Comparison of ENCODE assay signal across 16 cellular contexts in genomic region chr3:196914866-196915265, GRCh38. TPM values are rescaled to one million over a fixed set of nuclear protein-coding genes. Genes with fewer than 3 reads are reported as not detected.
DNase-seq lines count a peak whose midpoint lies in the region; ATAC-seq and TF ChIP-seq lines count a peak whose summit lies in the region.
"Had no signal": no experiment of that assay in that cellular context is flagged by ENCODE, and none has a peak within 500 bp of the region (broad histone marks: within the 10 kb centered on the region; RNA-seq: fewer than 3 reads in every experiment).

No MANE protein-coding gene starts in this region.

- H3K56ac ChIP-seq in mesendoderm (ENCODE audit: low read length): no peak overlapping the region

- no peak for TF ChIP-seq RAD21 in SK-N-SH (IDR thresholded peaks at IDR 0.05; ENCODE audit: low read length)

- no peak overlapping the region for H2BK15ac ChIP-seq in mesendoderm (replicated peaks; ENCODE audit: low read depth)

- in situ Hi-C loops in SK-MEL-5 (cut with HindIII; ENCODE audit: low pct_unique_long_range_greater_than_20kb, low sequenced_read_pairs): no loop called here

- H3K36me3 ChIP-seq in GM23338 (ENCODE audit: insufficient read depth): no peaks in the 10 kb centered on the region; the same call in 1 of the 2 replicates
- peaks cover 30% of the 10 kb centered on the region for H3K36me3 ChIP-seq in endodermal cell (ENCODE audit: control insufficient read depth, insufficient read depth, low read length)
- peaks cover 1% of the 10 kb centered on the region for H3K36me3 ChIP-seq in mesendoderm (ENCODE audit: control insufficient read depth, insufficient read depth, low read length)
- H3K36me3 ChIP-seq in SK-N-SH (replicated peaks in 1 of 2; ENCODE audit: control insufficient read depth in 1 of 2, insufficient read depth in 2 of 2, low read length in 1 of 2): peaks cover 8 to 34% of the 10 kb centered on the region in 2 experiments

- H3K9me3 ChIP-seq in endodermal cell (ENCODE audit: control insufficient read depth, low read length): peaks cover 20% of the 10 kb centered on the region
- H3K9me3 ChIP-seq in SK-N-SH: no peaks in the 10 kb centered on the region

- H2BK5ac ChIP-seq in mesendoderm (ENCODE audit: low read length): no peak overlapping the region

- H3K4ac ChIP-seq in mesendoderm (ENCODE audit: low read depth, low read length): no peak overlapping the region

- H3K9me2 ChIP-seq in GM23338 (ENCODE audit: insufficient read depth) (no peaks in the 10 kb centered on the region), SK-N-SH (no peaks in the 10 kb centered on the region)

- no peak overlapping the region for H3K9ac ChIP-seq in endodermal cell (ENCODE audit: extremely low read depth, low read length, poor library complexity, severe bottlenecking)
- no peak overlapping the region for H3K9ac ChIP-seq in mesendoderm (ENCODE audit: low read length)
- no peak overlapping the region for H3K9ac ChIP-seq in SK-N-SH
- H3K9ac ChIP-seq: GM23248 had no signal

- H3F3A ChIP-seq in GM23338 (replicated peaks; ENCODE audit: low read depth) (no peaks in the 10 kb centered on the region), SK-N-SH (replicated peaks; ENCODE audit: insufficient read depth) (no peaks in the 10 kb centered on the region)

- H3K4me3 Mint-ChIP-seq in GM23338 (no peak overlapping the region), endodermal cell (no peak overlapping the region)
- H3K4me3 Mint-ChIP-seq: CD4-positive, CD25-positive, alpha-beta regulatory T cell; CD8-positive, alpha-beta memory T cell had no signal

- TF ChIP-seq CTCF in GM23338 (conservative IDR thresholded peaks at IDR 0.05; ENCODE audit: low read depth in 2 of 2) (peak in 1 of 2 experiments; percentile 13; a peak in 1 of 4 replicates), endodermal cell (conservative IDR thresholded peaks at IDR 0.05) (peak; percentile 32), SK-N-SH (IDR thresholded peaks at IDR 0.05) (no peak)

- 95 to 100% methylated on average over 3 to 4 of the region's 4 CpGs for WGBS in endodermal cell (ENCODE audit: insufficient coverage in 1 of 2, insufficient read length in 1 of 2), 2 experiments
- WGBS in mesendoderm (ENCODE audit: extremely low coverage, insufficient coverage, low lambda C conversion rate): no CpG with 5 or more reads among the region's 4 CpGs
- 96% methylated on average over 4 of the region's 4 CpGs for WGBS in SK-N-SH (ENCODE audit: low lambda C conversion rate)

- H3K27me3 Mint-ChIP-seq in GM23338 (ENCODE audit: insufficient read depth, low read depth, poor library complexity): peaks cover 2% of the 10 kb centered on the region
- H3K27me3 Mint-ChIP-seq in endodermal cell (ENCODE audit: insufficient read depth): no peaks in the 10 kb centered on the region
- H3K27me3 Mint-ChIP-seq: CD4-positive, CD25-positive, alpha-beta regulatory T cell had no signal

- H2BK120ac ChIP-seq in mesendoderm (ENCODE audit: low read depth, low read length): no peak overlapping the region

- H3K27ac ChIP-seq in GM23338 (ENCODE audit: low read depth) (no peak overlapping the region), endodermal cell (ENCODE audit: low read depth, low read length) (no peak overlapping the region), mesendoderm (ENCODE audit: low read depth, low read length) (no peak overlapping the region), SK-N-SH (ENCODE audit: low read depth in 2 of 2, low read length in 1 of 2) (no peak overlapping the region)
- H3K27ac ChIP-seq: GM23248 had no signal

- ATAC-seq in GM23338: peak; percentile 82

- no peak overlapping the region for H2AFZ ChIP-seq in GM23338
- H2AFZ ChIP-seq in SK-N-SH (ENCODE audit: low read depth): no peak overlapping the region
- H2AFZ ChIP-seq: GM23248 had no signal

- no peak overlapping the region for H2AK5ac ChIP-seq in mesendoderm (ENCODE audit: low read length)

- DNase-seq in GM23338 (ENCODE audit: low spot score) (peak; percentile 51), SK-MEL-5 (ENCODE audit: low read depth, low spot score) (peak; percentile 24), endodermal cell (peak; percentile 80), mesendoderm (peak; percentile 29), NCI-H510A treated with DMSO at 0.1 percent for 48 hours (lab: John Stamatoyannopoulos, UW) (no peak), midbrain (lab: John Stamatoyannopoulos, UW) (no peak), activated T-cell treated with anti-CD3 and anti-CD28 coated beads for 4 hours (no peak), SK-N-SH (no peak)
- DNase-seq: BE2C; C1 segment of cervical spinal cord; CD4-positive, CD25-positive, alpha-beta regulatory T cell; CD8-positive, alpha-beta memory T cell; COR-L47; GDM1; GM23248; HCEC 1CT had no signal

- H4K20me1 ChIP-seq in GM23338 (replicated peaks; ENCODE audit: insufficient read depth): no peaks in the 10 kb centered on the region; the same call in 1 of the 2 replicates
- H4K20me1 ChIP-seq in SK-N-SH (ENCODE audit: insufficient read depth): no peaks in the 10 kb centered on the region

- no peak overlapping the region for H3K4me3 ChIP-seq in GM23338
- no peak overlapping the region for H3K4me3 ChIP-seq in endodermal cell (ENCODE audit: low read length)
- H3K4me3 ChIP-seq in mesendoderm (ENCODE audit: low read length): no peak overlapping the region
- no peak overlapping the region for H3K4me3 ChIP-seq in SK-N-SH (ENCODE audit: low read depth in 2 of 2, low read length in 1 of 2)
- H3K4me3 ChIP-seq: GM23248 had no signal

- CTCF ChIA-PET in SK-N-SH (lab: Yijun Ruan, JAX): interaction anchor here (0.7 kb wide), 1 partner anchor 55 kb away, joined by 3 read pairs; no protein-coding TSS in a partner anchor

- peaks cover 19% of the 10 kb centered on the region for H3K36me3 Mint-ChIP-seq in GM23338 (ENCODE audit: low read depth)
- peaks cover 43% of the 10 kb centered on the region for H3K36me3 Mint-ChIP-seq in endodermal cell (ENCODE audit: low read depth)

- H3K27ac Mint-ChIP-seq in GM23338 (no peak overlapping the region), endodermal cell (no peak overlapping the region)

- POLR2A ChIA-PET in SK-N-SH (lab: Yijun Ruan, JAX): no interaction called here

- no peaks in the 10 kb centered on the region for H3K79me1 ChIP-seq in mesendoderm (ENCODE audit: low read length)

- no peaks in the 10 kb centered on the region for H3K27me3 ChIP-seq in GM23338 (ENCODE audit: insufficient read depth)
- no peaks in the 10 kb centered on the region for H3K27me3 ChIP-seq in endodermal cell (ENCODE audit: control insufficient read depth, insufficient read depth, low read length, poor library complexity, severe bottlenecking)
- no peaks in the 10 kb centered on the region for H3K27me3 ChIP-seq in mesendoderm (ENCODE audit: insufficient read depth, low read length, poor library complexity)
- no peaks in the 10 kb centered on the region for H3K27me3 ChIP-seq in SK-N-SH (ENCODE audit: insufficient read depth)
- H3K27me3 ChIP-seq: BE2C had no signal

- no peaks in the 10 kb centered on the region for H3K9me3 Mint-ChIP-seq in GM23338
- H3K9me3 Mint-ChIP-seq in endodermal cell: peaks cover 5% of the 10 kb centered on the region

- H3K79me2 ChIP-seq in GM23338 (replicated peaks; ENCODE audit: insufficient read depth): no peaks in the 10 kb centered on the region
- H3K79me2 ChIP-seq in mesendoderm (ENCODE audit: control insufficient read depth, insufficient read depth, low read length): no peaks in the 10 kb centered on the region
- H3K79me2 ChIP-seq in SK-N-SH (ENCODE audit: insufficient read depth): no peaks in the 10 kb centered on the region

- H3K4me1 ChIP-seq in GM23338 (ENCODE audit: insufficient read depth): no peaks in the 10 kb centered on the region
- H3K4me1 ChIP-seq in endodermal cell (ENCODE audit: control insufficient read depth, insufficient read depth, low read length): no peaks in the 10 kb centered on the region
- H3K4me1 ChIP-seq in mesendoderm (ENCODE audit: control insufficient read depth, low read depth, low read length): no peaks in the 10 kb centered on the region
- H3K4me1 ChIP-seq in SK-N-SH (ENCODE audit: control insufficient read depth in 1 of 2, insufficient read depth in 2 of 2, low read depth in 1 of 2, low read length in 1 of 2): no peaks in the 10 kb centered on the region
- H3K4me1 ChIP-seq: BE2C had no signal

- no peak for TF ChIP-seq EP300 in SK-N-SH (IDR thresholded peaks at IDR 0.05; ENCODE audit: borderline replicate concordance in 1 of 2, low read depth in 1 of 2, low read length in 1 of 2)

- no peak overlapping the region for H4K5ac ChIP-seq in mesendoderm (ENCODE audit: low read length)

- no peak overlapping the region for H4K8ac ChIP-seq in mesendoderm (ENCODE audit: low read depth, low read length)

- no peak overlapping the region for H3K18ac ChIP-seq in mesendoderm (ENCODE audit: low read length)

- H3K4me2 ChIP-seq in GM23338: no peak overlapping the region
- H3K4me2 ChIP-seq in mesendoderm (ENCODE audit: low read length): no peak overlapping the region
- no peak overlapping the region for H3K4me2 ChIP-seq in SK-N-SH

- H3K23ac ChIP-seq in mesendoderm (ENCODE audit: low read length): no peak overlapping the region

- no peaks in the 10 kb centered on the region for H3K4me1 Mint-ChIP-seq in GM23338
- no peaks in the 10 kb centered on the region for H3K4me1 Mint-ChIP-seq in endodermal cell
- H3K4me1 Mint-ChIP-seq: CD8-positive, alpha-beta memory T cell had no signal

RNA-seq across cellular contexts. Expression of gene NCBP2, which starts 27.5 kb away (rescaled TPM):
- 72.7 and 78.4 TPM in 2 replicates for total RNA-seq in GM23338 (2014; rRNA removed; shearing (Covaris generic))
- polyA plus RNA-seq in GM23338 (2016; fragmentation: Nextera tagmentation; extraction: Ambion mirVana) (83.8 and 98.9 TPM in 2 replicates), SK-N-SH (2012; rRNA removed) (112 and 128 TPM in 2 replicates)
- 90.4 and 94.8 TPM in 2 replicates for total RNA-seq in SK-MEL-5 (2014; rRNA removed; shearing (Covaris generic))
- polyA plus RNA-seq in SK-MEL-5 (2015; cell fraction: cytosol; rRNA removed): 101 and 117 TPM in 2 replicates
- 101 and 124 TPM in 2 replicates for polyA plus RNA-seq in SK-MEL-5 (2015; cell fraction: nucleus; rRNA removed)
- 10 to 100 TPM; 74.9 to 97.3 TPM for total RNA-seq in endodermal cell
- polyA plus RNA-seq in endodermal cell (2013, experiment 1 of 2): 109 TPM
- polyA plus RNA-seq in endodermal cell (2013, experiment 2 of 2): 98.5 TPM
- polyA plus RNA-seq in mesendoderm (2013, experiment 1 of 2): 66.1 TPM
- 65.5 TPM for polyA plus RNA-seq in mesendoderm (2013, experiment 2 of 2)
- 149 and 204 TPM in 2 replicates for polyA plus RNA-seq in SK-N-SH (2012; cell fraction: cytosol; rRNA removed)
- polyA plus RNA-seq in SK-N-SH (2012; cell fraction: nucleus; rRNA removed): 54.0 and 73.7 TPM in 2 replicates

RNA-seq across cellular contexts. Expression of gene SENP5, which starts 47.1 kb away (rescaled TPM):
- 34.3 and 44.0 TPM in 2 replicates for total RNA-seq in GM23338 (2014; rRNA removed; shearing (Covaris generic))
- 8.3 and 12.2 TPM in 2 replicates for polyA plus RNA-seq in GM23338 (2016; fragmentation: Nextera tagmentation; extraction: Ambion mirVana)
- total RNA-seq in SK-MEL-5 (2014; rRNA removed; shearing (Covaris generic)): 40.0 and 41.9 TPM in 2 replicates
- polyA plus RNA-seq in SK-MEL-5 (2015; cell fraction: cytosol; rRNA removed): 17.2 and 18.5 TPM in 2 replicates
- polyA plus RNA-seq in SK-MEL-5 (2015; cell fraction: nucleus; rRNA removed): 26.8 and 32.4 TPM in 2 replicates
- total RNA-seq in endodermal cell: 10 to 100 TPM; 35.2 to 44.3 TPM
- polyA plus RNA-seq in endodermal cell (2013, experiment 1 of 2): 22.0 TPM
- polyA plus RNA-seq in endodermal cell (2013, experiment 2 of 2): 27.0 TPM
- polyA plus RNA-seq in mesendoderm (2013, experiment 1 of 2): 13.6 TPM
- polyA plus RNA-seq in mesendoderm (2013, experiment 2 of 2): 14.3 TPM
- 7.5 and 11.8 TPM in 2 replicates for polyA plus RNA-seq in SK-N-SH (2012; rRNA removed)
- 7.5 and 8.4 TPM in 2 replicates for polyA plus RNA-seq in SK-N-SH (2012; cell fraction: cytosol; rRNA removed)
- 9.9 and 21.1 TPM in 2 replicates for polyA plus RNA-seq in SK-N-SH (2012; cell fraction: nucleus; rRNA removed)

RNA-seq across cellular contexts. Expression of gene PIGZ, which starts 53.8 kb away (rescaled TPM):
- total RNA-seq in GM23338 (2014; rRNA removed; shearing (Covaris generic)): not detected in 2 replicates
- 0.16 TPM in 1 of 2 replicates, not detected in the other for polyA plus RNA-seq in GM23338 (2016; fragmentation: Nextera tagmentation; extraction: Ambion mirVana)
- total RNA-seq in SK-MEL-5 (2014; rRNA removed; shearing (Covaris generic)): 1.2 TPM in 2 replicates
- polyA plus RNA-seq in SK-MEL-5 (2015; cell fraction: cytosol; rRNA removed): 2.4 and 3.8 TPM in 2 replicates
- 11.5 and 20.1 TPM in 2 replicates for polyA plus RNA-seq in SK-MEL-5 (2015; cell fraction: nucleus; rRNA removed)
- total RNA-seq in endodermal cell: under 1 TPM; 0.22 to 0.31 TPM
- 0.46 TPM for polyA plus RNA-seq in endodermal cell (2013, experiment 1 of 2)
- not detected for polyA plus RNA-seq in endodermal cell (2013, experiment 2 of 2)
- polyA plus RNA-seq in mesendoderm (2013, experiment 1 of 2): 0.03 TPM
- 0.01 TPM for polyA plus RNA-seq in mesendoderm (2013, experiment 2 of 2)
- 4.1 and 5.0 TPM in 2 replicates for polyA plus RNA-seq in SK-N-SH (2012; rRNA removed)
- polyA plus RNA-seq in SK-N-SH (2012; cell fraction: cytosol; rRNA removed): 2.6 and 3.5 TPM in 2 replicates
- polyA plus RNA-seq in SK-N-SH (2012; cell fraction: nucleus; rRNA removed): 13.7 and 18.2 TPM in 2 replicates
- polyA plus RNA-seq: CD8-positive, alpha-beta memory T cell had no signal

Comparison
In these comparisons a context has a peak if more than half of its experiments do, and no peak if none do; other contexts are left out.
1. DNase-seq: peak in GM23338 (single experiment), SK-MEL-5 (single experiment), endodermal cell (single experiment) and mesendoderm (single experiment); none in NCI-H510A treated with DMSO at 0.1 percent for 48 hours (single experiment), midbrain (single experiment), activated T-cell treated with anti-CD3 and anti-CD28 coated beads for 4 hours (single experiment) and SK-N-SH (single experiment).